ENCODE assay signal across 9 cellular contexts in the genomic region with DNA sequence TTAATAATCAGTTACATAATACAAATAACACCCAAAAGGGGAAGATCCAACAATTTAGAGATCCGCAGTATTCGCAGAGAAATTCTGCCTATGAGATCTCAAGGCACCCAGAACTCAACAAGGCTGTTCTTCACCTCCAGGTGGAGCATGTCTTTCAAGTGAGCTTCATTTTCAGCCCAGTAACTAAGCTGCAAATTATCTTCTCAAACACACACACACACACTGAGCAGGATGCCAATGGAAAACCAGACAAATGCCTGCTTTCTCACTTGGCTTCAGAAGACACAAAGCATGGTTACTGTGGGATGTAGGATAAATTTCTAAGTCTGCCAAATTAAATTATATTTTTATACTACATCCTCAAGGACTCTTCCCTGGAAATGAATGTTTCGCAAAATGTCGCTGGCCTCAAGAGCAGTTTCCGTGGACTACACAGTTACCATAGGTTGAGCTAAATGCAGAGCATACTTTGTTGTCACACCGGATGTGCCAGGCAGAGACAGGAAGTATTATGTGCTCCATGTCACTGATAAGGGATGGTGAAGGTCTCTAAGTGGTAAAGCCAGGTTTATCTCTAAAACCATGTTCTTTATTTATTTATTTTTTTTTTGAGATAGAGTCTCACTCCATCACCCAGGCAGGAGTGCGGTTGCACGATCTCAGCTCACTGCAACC. TPM values are rescaled to one million over a fixed set of nuclear protein-coding genes. Genes with fewer than 3 reads are reported as not detected.
DNase-seq lines count a peak whose midpoint lies in the region; TF ChIP-seq lines count a peak whose summit lies in the region.
"Had no signal": no experiment of that assay in that cellular context is flagged by ENCODE, and none has a peak within 500 bp of the region (broad histone marks: within the 10 kb centered on the region; RNA-seq: fewer than 3 reads in every experiment).

No MANE protein-coding gene starts in this region.

- H3K9me3 Mint-ChIP-seq in endothelial cell (ENCODE audit: unreplicated experiment): no peaks in the 10 kb centered on the region

- no peaks in the 10 kb centered on the region for H3K27me3 ChIP-seq in SJCRH30

- no peak overlapping the region for H3K4me3 Mint-ChIP-seq in endothelial cell (ENCODE audit: unreplicated experiment)

- H3K36me3 Mint-ChIP-seq in endothelial cell (ENCODE audit: low read depth, unreplicated experiment): peaks cover 51% of the 10 kb centered on the region

- no peak overlapping the region for H3K4me3 ChIP-seq in SJCRH30
- H3K4me3 ChIP-seq: HAP-1 had no signal

- peak overlapping the region; percentile 93 for H3K27ac Mint-ChIP-seq in endothelial cell (ENCODE audit: unreplicated experiment)

- peaks cover 16% of the 10 kb centered on the region for H3K4me1 ChIP-seq in SJCRH30
- H3K4me1 ChIP-seq: HAP-1 had no signal

- H3K27ac ChIP-seq in 22Rv1 (no peak overlapping the region), SJCRH30 (no peak overlapping the region)

- H3K36me3 ChIP-seq in SJCRH30: peaks cover 74% of the 10 kb centered on the region

- peaks cover 6% of the 10 kb centered on the region for H3K27me3 Mint-ChIP-seq in endothelial cell (ENCODE audit: unreplicated experiment)

- peaks cover 16% of the 10 kb centered on the region for H3K4me1 Mint-ChIP-seq in endothelial cell (ENCODE audit: unreplicated experiment)

- H3K9me3 ChIP-seq in SJCRH30 (replicated peaks): no peaks in the 10 kb centered on the region
- H3K9me3 ChIP-seq: HAP-1 had no signal

- TF ChIP-seq CTCF in 22Rv1 (IDR thresholded peaks at IDR 0.05) (peak; percentile 39), endothelial cell (IDR thresholded peaks at IDR 0.05; ENCODE audit: unreplicated experiment) (peak; percentile 16)

- DNase-seq in GF-D8 (lab: John Stamatoyannopoulos, UW): peak; percentile 99
- DNase-seq in SJCRH30: peak; percentile 11 to 38
- DNase-seq in endothelial cell (ENCODE audit: low spot score): peak; percentile 20
- peak; percentile 29 for DNase-seq in pons (ENCODE audit: low spot score)
- DNase-seq in activated effector memory CD4-positive, alpha-beta T cell treated with Interleukin-2 at 50 U/mL for 16 hours: no peak
- DNase-seq in HPDE6-E6E7 (ENCODE audit: extremely low spot score): no peak
- no peak for DNase-seq in COLO829 (ENCODE audit: low spot score)

RNA-seq across cellular contexts. Expression of gene UBR4, which starts 30.3 kb away (rescaled TPM):
- total RNA-seq in SJCRH30 (2014; rRNA removed; shearing (Covaris generic)): 96.7 and 102 TPM in 2 replicates
- 223 TPM for total RNA-seq in endothelial cell (ENCODE audit: unreplicated experiment)

Comparison
In these comparisons a context has a peak if more than half of its experiments do, and no peak if none do; other contexts are left out.
1. DNase-seq: peak in GF-D8 (single experiment), SJCRH30 (2 of 2), endothelial cell (single experiment) and pons (single experiment); none in activated effector memory CD4-positive, alpha-beta T cell treated with Interleukin-2 at 50 U/mL for 16 hours (single experiment), HPDE6-E6E7 (single experiment) and COLO829 (single experiment).